Comparison of ENCODE assay signal across 6 cellular contexts in genomic region chr10:111446966-111447365, GRCh38.
"Had no signal": no experiment of that assay in that cellular context is flagged by ENCODE, and none has a peak within 500 bp of the region (broad histone marks: within the 10 kb centered on the region; RNA-seq: fewer than 3 reads in every experiment).

No MANE protein-coding gene starts in this region.

- H3K4me3 ChIP-seq: HAP-1 had no signal

- H3K27ac ChIP-seq: HL-60 had no signal

- H3K9me3 ChIP-seq: HAP-1 had no signal

- H3K36me3 ChIP-seq: HAP-1 had no signal

- H3K4me1 ChIP-seq: HAP-1 had no signal

- DNase-seq: GOT3, H7, HFFc6, KBM-7 had no signal
